Comparison of ENCODE assay signal across 9 cellular contexts in genomic region chr4:5979981-5980380, GRCh38. TPM values are rescaled to one million over a fixed set of nuclear protein-coding genes. Genes with fewer than 3 reads are reported as not detected.
A peak's percentile ranks its signal among the peaks of the same experiment; 100 is the strongest.
DNase-seq lines count a peak whose midpoint lies in the region; ATAC-seq, FAIRE-seq and TF ChIP-seq lines count a peak whose summit lies in the region.
"Had no signal": no experiment of that assay in that cellular context is flagged by ENCODE, and none has a peak within 500 bp of the region (broad histone marks: within the 10 kb centered on the region; RNA-seq: fewer than 3 reads in every experiment).

No MANE protein-coding gene starts in this region.

- WGBS in heart left ventricle, 4 donors, result 13 to 18% (median 14%) methylated on average over 11 of the region's 11 CpGs
- WGBS in H1 (ENCODE audit: extremely low coverage in 1 of 2, insufficient coverage in 1 of 2, insufficient read length in 1 of 2, insufficient replicate concordance in 2 of 2, low coverage in 1 of 2, low lambda C conversion rate in 2 of 2, missing lambda C conversion rate in 1 of 2), 2 experiments, result 33% methylated on average over 11 of the region's 11 CpGs; no CpG with 5 or more reads in 1 of the 2 experiments

- H3K79me2 ChIP-seq in H1 (ENCODE audit: control insufficient read depth in 1 of 2, insufficient read depth in 2 of 2, low read length in 2 of 2), result no peaks in the 10 kb centered on the region

- no peak overlapping the region for H3K18ac ChIP-seq in H1 (ENCODE audit: extremely low read depth, low read length)

- H2BK12ac ChIP-seq in H1 (ENCODE audit: low read depth, low read length), result no peak overlapping the region

- no peaks in the 10 kb centered on the region for H3K23me2 ChIP-seq in H1 (ENCODE audit: low read depth, low read length)

- intact Hi-C loops in heart left ventricle (cut with DNase I) (loop anchor here in 4 of 10 donors (10.0 kb wide), 2 partner anchors 145 to 155 kb away; no protein-coding TSS in a partner anchor), uterus (cut with DNase I; ENCODE audit: low total_unique reads) (no loop called here)

- H3K14ac ChIP-seq in H1 (ENCODE audit: insufficient read length), result no peak overlapping the region

- H3K4me1 ChIP-seq in heart left ventricle (no peaks in the 10 kb centered on the region), right atrium auricular region (no peaks in the 10 kb centered on the region), H1 (replicated peaks in 1 of 4; ENCODE audit: control insufficient read depth in 3 of 4, insufficient read depth in 4 of 4, low read length in 3 of 4) (peaks cover 0 to 2% (median 0%) of the 10 kb centered on the region in 4 experiments; a peak in 1 of 7 replicates), uterus (no peaks in the 10 kb centered on the region)

- no peak overlapping the region for H2BK5ac ChIP-seq in H1 (ENCODE audit: low read depth, low read length)

- H2BK120ac ChIP-seq in H1 (replicated peaks; ENCODE audit: low read depth, low read length), result no peak overlapping the region

- peak in 10 of 12 donors; percentile 19 to 45 (median 26) for TF ChIP-seq CTCF in heart left ventricle (IDR thresholded peaks at IDR 0.05)
- TF ChIP-seq CTCF in right atrium auricular region (IDR thresholded peaks at IDR 0.05), result peak in 1 of 2 donors; percentile 26
- TF ChIP-seq CTCF in H1 (IDR thresholded peaks at IDR 0.05; ENCODE audit: control extremely low read depth in 1 of 3, insufficient read depth in 1 of 3, low read depth in 1 of 3, low read length in 3 of 3), result peak; percentile 92 to 99 (median 92)
- peak; percentile 22 to 55 (median 50) for TF ChIP-seq CTCF in uterus (IDR thresholded peaks at IDR 0.05)

- H4K5ac ChIP-seq in H1 (ENCODE audit: insufficient read length, low read depth, low read length), result no peak overlapping the region

- H2AK5ac ChIP-seq in H1 (ENCODE audit: low read depth, low read length), result no peak overlapping the region

- peak; percentile 36 for FAIRE-seq in H1 (lab: Jason Lieb, UNC)

- no peak overlapping the region for H2BK15ac ChIP-seq in H1 (ENCODE audit: low read length)

- peaks cover 0 to 14% (median 3%) of the 10 kb centered on the region in 12 donors for H3K9me3 ChIP-seq in heart left ventricle
- H3K9me3 ChIP-seq in right atrium auricular region, result peaks cover 0 to 14% of the 10 kb centered on the region in 2 donors
- H3K9me3 ChIP-seq in H1 (ENCODE audit: insufficient read depth in 2 of 2, low read depth in 1 of 2, low read length in 1 of 2), result peaks cover 5 to 10% of the 10 kb centered on the region in 2 experiments; a peak in 3 of 4 replicates
- no peaks in the 10 kb centered on the region for H3K9me3 ChIP-seq in uterus

- H4K91ac ChIP-seq in H1 (replicated peaks; ENCODE audit: insufficient read length, low read length), result no peak overlapping the region

- no peak overlapping the region for H2BK20ac ChIP-seq in H1 (ENCODE audit: low read length)

- no peaks in the 10 kb centered on the region for H3K79me1 ChIP-seq in H1 (ENCODE audit: low read depth, low read length)

- no peak overlapping the region for H3K4me2 ChIP-seq in H1 (ENCODE audit: insufficient read depth in 1 of 2, low read depth in 2 of 2, low read length in 2 of 2)

- peak; percentile 99 to 100 for TF ChIP-seq RAD21 in H1 (IDR thresholded peaks at IDR 0.05 in 1 of 2, conservative IDR thresholded peaks at IDR 0.05 in 1 of 2; ENCODE audit: low read depth in 2 of 2, low read length in 2 of 2)

- no peak overlapping the region for H3K9ac ChIP-seq in H1 (replicated peaks in 1 of 4; ENCODE audit: extremely low read depth in 1 of 4, low read depth in 3 of 4, low read length in 3 of 4)

- peak in 1 of 4 donors; percentile 28 for ATAC-seq in heart left ventricle
- ATAC-seq in GM18505 (IDR thresholded peaks at IDR 0.05; ENCODE audit: unreplicated experiment), result no peak
- ATAC-seq in HG02970 (IDR thresholded peaks at IDR 0.05; ENCODE audit: low FRiP score, unreplicated experiment), result no peak
- ATAC-seq in HG02678 (IDR thresholded peaks at IDR 0.05; ENCODE audit: unreplicated experiment), result no peak

- TF ChIP-seq EP300 in H1 (IDR thresholded peaks at IDR 0.05; ENCODE audit: borderline replicate concordance in 1 of 2, low read depth in 2 of 2, low read length in 2 of 2), result no peak

- no peak overlapping the region for H3K23ac ChIP-seq in H1 (ENCODE audit: insufficient read length)

- 0 out of 2 replicates have a peak overlapping the region, but pooled peaks have one; percentile 20 for H4K8ac ChIP-seq in H1 (ENCODE audit: extremely low read depth, insufficient read depth, low read length)

- DNase-seq in heart left ventricle (no peak), right atrium auricular region (ENCODE audit: low spot score) (no peak), NCI-H2107 treated with DMSO at 0.1 percent for 48 hours (lab: John Stamatoyannopoulos, UW; ENCODE audit: unreplicated experiment) (peak; percentile 25), H1 (ENCODE audit: low read depth in 1 of 2, low spot score in 2 of 2) (peak; percentile 56 to 87), uterus (peak; percentile 18 to 24)
- DNase-seq: activated CD4-positive, alpha-beta T cell treated with anti-CD3 and anti-CD28 coated beads, Interleukin-2, amount 50 U/mL, for 4 hours had no signal

- H3K27ac ChIP-seq in heart left ventricle (no peak overlapping the region), right atrium auricular region (no peak overlapping the region), H1 (ENCODE audit: low read depth, low read length) (no peak overlapping the region), uterus (no peak overlapping the region)

- H4K20me1 ChIP-seq in H1 (replicated peaks in 1 of 2; ENCODE audit: control insufficient read depth in 1 of 2, insufficient read depth in 2 of 2, low read length in 2 of 2), result no peaks in the 10 kb centered on the region

- H3K4me3 ChIP-seq in heart left ventricle (no peak overlapping the region), right atrium auricular region (no peak overlapping the region), H1 (ENCODE audit: extremely low read depth in 1 of 4, insufficient read depth in 2 of 4, low read depth in 3 of 4, low read length in 4 of 4) (no peak overlapping the region), uterus (no peak overlapping the region)

- H3K4ac ChIP-seq in H1 (replicated peaks; ENCODE audit: insufficient read length, low read depth, low read length), result no peak overlapping the region

- CTCF ChIA-PET in H1 (lab: Charles Lee; ENCODE audit: partially characterized antibody), result interaction anchor here (0.6 to 8.9 kb wide), 24 partner anchors 9 to 562 kb away, joined by 3 to 110 read pairs (median 4); no protein-coding TSS in a partner anchor

- H3K56ac ChIP-seq in H1 (replicated peaks; ENCODE audit: insufficient read length, low read depth, low read length), result no peak overlapping the region

- H3K36me3 ChIP-seq in heart left ventricle (no peaks in the 10 kb centered on the region), right atrium auricular region (no peaks in the 10 kb centered on the region), H1 (ENCODE audit: control insufficient read depth in 2 of 4, insufficient read depth in 4 of 4, low read length in 3 of 4) (no peaks in the 10 kb centered on the region), uterus (no peaks in the 10 kb centered on the region)

- peaks cover 0 to 67% (median 24%) of the 10 kb centered on the region in 9 donors for H3K27me3 ChIP-seq in heart left ventricle
- no peaks in the 10 kb centered on the region for H3K27me3 ChIP-seq in right atrium auricular region
- H3K27me3 ChIP-seq in H1 (replicated peaks in 1 of 4; ENCODE audit: control insufficient read depth in 3 of 4, extremely low read depth in 1 of 4, insufficient read depth in 3 of 4, low read length in 3 of 4), result no peaks in the 10 kb centered on the region
- H3K27me3 ChIP-seq in uterus, result no peaks in the 10 kb centered on the region

- H2AFZ ChIP-seq in H1 (ENCODE audit: low read length), result no peak overlapping the region

- no peak for TF ChIP-seq POLR2A in heart left ventricle (IDR thresholded peaks at IDR 0.05)
- no peak for TF ChIP-seq POLR2A in H1 (IDR thresholded peaks at IDR 0.05; ENCODE audit: control extremely low read depth in 1 of 2, low read depth in 2 of 2, low read length in 2 of 2)
- TF ChIP-seq POLR2A in uterus (IDR thresholded peaks at IDR 0.05), result no peak
- no peak for TF ChIP-seq POLR2A in GM18505 (IDR thresholded peaks at IDR 0.05; ENCODE audit: borderline replicate concordance, extremely low read depth, insufficient read depth, insufficient read length)

- POLR2A ChIA-PET in H1 (lab: Charles Lee; ENCODE audit: partially characterized antibody), result interaction anchor here (0.6 kb wide), 2 partner anchors 93 to 156 kb away, joined by 3 read pairs; no protein-coding TSS in a partner anchor

TF ChIP-seq in H1, 55 proteins besides CTCF, POLR2A, EP300 and RAD21:
- TF ChIP-seq POU5F1 (IDR thresholded peaks at IDR 0.05; ENCODE audit: low read depth, low read length) (no peak), CBX5 (IDR thresholded peaks at IDR 0.05; ENCODE audit: low read depth, low read length) (no peak), CBX8 (IDR thresholded peaks at IDR 0.05; ENCODE audit: borderline replicate concordance, low read depth, low read length) (no peak), YY1 (IDR thresholded peaks at IDR 0.05; ENCODE audit: low read depth, low read length) (peak; percentile 61; the same call in 1 of the 2 replicates), SP4 (IDR thresholded peaks at IDR 0.05; ENCODE audit: low read length) (no peak), GABPA (IDR thresholded peaks at IDR 0.05; ENCODE audit: borderline replicate concordance, insufficient read depth, low read length) (peak; percentile 50; the same call in 1 of the 2 replicates), RFX5 (IDR thresholded peaks at IDR 0.05; ENCODE audit: borderline replicate concordance, low read depth, low read length) (no peak), SIN3A (conservative IDR thresholded peaks at IDR 0.05 in 1 of 2, IDR thresholded peaks at IDR 0.05 in 1 of 2; ENCODE audit: low read depth in 1 of 2, low read length in 2 of 2) (0 out of 4 replicates have a peak, but pooled peaks of 1 of the 2 experiments have one; percentile 48), RNF2 (IDR thresholded peaks at IDR 0.05; ENCODE audit: borderline replicate concordance, low read depth, low read length, missing control alignments, poor library complexity, severe bottlenecking) (no peak)

RNA-seq across cellular contexts. Expression of gene C4orf50, which starts 38.2 kb away (rescaled TPM):
- total RNA-seq in heart left ventricle (under 1 TPM in 2 of 9 donors, not detected in 7; 0.05 to 0.11 TPM), right atrium auricular region (not detected), uterus (under 1 TPM in 2 of 4 donors, not detected in 2; under 0.01 to 0.07 TPM)
- polyA plus RNA-seq in heart left ventricle (not detected), H1 (2011; rRNA removed) (0.08 and 0.16 TPM in 2 replicates)
- total RNA-seq in H1 (2021; fragmentation: NEBNext Ultra II Directional; extraction: Animal tissue kit (Norgen Biotek cat#: 25700)), result 0.22 and 0.23 TPM in 2 replicates
- polyA plus RNA-seq in H1 (2011; cell fraction: cytosol; rRNA removed), result 0.14 TPM
- polyA plus RNA-seq in H1 (2011; cell fraction: nucleus; rRNA removed), result 0.44 TPM
- 0.15 to 0.25 TPM (median 0.20 TPM) in 4 replicates for polyA plus RNA-seq in H1 (2012, experiment 1 of 2)
- 0.04 TPM for polyA plus RNA-seq in H1 (2012, experiment 2 of 2)
- 0.06 TPM for polyA plus RNA-seq in H1 (2013, experiment 1 of 2)
- 0.09 TPM for polyA plus RNA-seq in H1 (2013, experiment 2 of 2)
- 0.32 and 0.46 TPM in 2 replicates for polyA minus RNA-seq in H1 (2011; rRNA and poly(A)+ RNA removed)
- 0.22 TPM for polyA minus RNA-seq in H1 (2011; cell fraction: cytosol; rRNA and poly(A)+ RNA removed)
- 0.70 TPM for polyA minus RNA-seq in H1 (2011; cell fraction: nucleus; rRNA and poly(A)+ RNA removed)

Comparison
In these comparisons a context has a peak if more than half of its experiments do, and no peak if none do; other contexts are left out.
1. DNase-seq: peak in NCI-H2107 treated with DMSO at 0.1 percent for 48 hours (single experiment), H1 (2 of 2) and uterus (2 of 2); none in heart left ventricle (0 of 5) and right atrium auricular region (single experiment).